ENCODE assay signal across 8 cellular contexts in the genomic region with DNA sequence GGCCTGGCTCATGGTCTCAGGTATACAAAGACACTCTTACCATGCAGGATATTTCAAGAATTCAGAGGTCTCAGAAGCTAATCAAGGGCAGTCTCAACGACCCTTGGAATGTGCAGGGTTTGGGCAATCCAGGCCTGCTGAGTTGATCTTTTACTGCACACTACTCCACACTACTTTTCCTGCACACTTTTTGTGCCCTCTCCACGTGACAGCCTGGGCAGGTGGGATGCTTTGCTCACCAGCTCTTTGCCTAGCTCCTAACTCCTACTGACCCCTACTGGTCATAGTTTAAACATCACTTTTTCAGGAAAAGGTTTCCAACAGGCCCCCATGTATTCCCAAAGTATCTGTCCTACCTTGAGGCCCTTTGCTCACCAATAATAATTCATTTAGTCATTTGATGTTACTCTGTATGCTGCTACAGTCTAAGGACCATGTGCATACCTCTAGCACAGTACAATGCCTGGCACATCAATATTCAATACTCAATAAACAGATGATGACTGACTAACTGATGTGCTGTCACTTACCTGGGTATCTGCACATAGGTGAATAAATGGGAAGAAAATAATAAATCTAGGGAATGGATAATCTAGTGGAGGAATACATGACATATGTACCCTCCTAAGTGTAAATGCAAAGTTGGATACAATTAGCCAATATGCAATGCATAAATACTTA. TPM values are rescaled to one million over a fixed set of nuclear protein-coding genes. Genes with fewer than 3 reads are reported as not detected.
A peak's percentile ranks its signal among the peaks of the same experiment; 100 is the strongest.
DNase-seq lines count a peak whose midpoint lies in the region; ATAC-seq and TF ChIP-seq lines count a peak whose summit lies in the region.

No MANE protein-coding gene starts in this region.

- H3K27me3 Mint-ChIP-seq in brain (peaks cover 35% of the 10 kb centered on the region), nephron (ENCODE audit: low read depth) (peaks cover 32% of the 10 kb centered on the region)

- no peak for ATAC-seq in GM18861 (IDR thresholded peaks at IDR 0.05; ENCODE audit: unreplicated experiment)
- ATAC-seq in GM21717 (IDR thresholded peaks at IDR 0.05; ENCODE audit: unreplicated experiment), result no peak
- no peak for ATAC-seq in HG02885 (IDR thresholded peaks at IDR 0.05; ENCODE audit: poor library complexity, unreplicated experiment)

- H3K9me3 Mint-ChIP-seq in brain, result peaks cover 0 to under 1% (median 0%) of the 10 kb centered on the region in 5 experiments
- H3K9me3 Mint-ChIP-seq in nephron, result no peaks in the 10 kb centered on the region

- H3K36me3 Mint-ChIP-seq in brain (no peaks in the 10 kb centered on the region), nephron (ENCODE audit: low read depth) (no peaks in the 10 kb centered on the region)

- DNase-seq in NCI-H2227 (lab: John Stamatoyannopoulos, UW; ENCODE audit: unreplicated experiment) (peak; percentile 40), NCI-H2227 treated with DMSO at 0.1 percent for 48 hours (lab: John Stamatoyannopoulos, UW) (no peak), LNCaP clone FGC (ENCODE audit: low read depth) (no peak)

- H3K4me1 Mint-ChIP-seq in brain (no peaks in the 10 kb centered on the region), nephron (peaks cover 11% of the 10 kb centered on the region)

- H3K4me3 Mint-ChIP-seq in brain (no peak overlapping the region), nephron (no peak overlapping the region)

- TF ChIP-seq CTCF in LNCaP clone FGC (IDR thresholded peaks at IDR 0.05; ENCODE audit: control insufficient read depth, extremely low read depth, insufficient read depth) (peak; percentile 61), brain (conservative IDR thresholded peaks at IDR 0.05) (peak; percentile 32 to 55), nephron (IDR thresholded peaks at IDR 0.05; ENCODE audit: unreplicated experiment in 3 of 3) (peak; percentile 37 to 60 (median 41))

- H3K27ac Mint-ChIP-seq in brain, result no peak overlapping the region
- H3K27ac Mint-ChIP-seq in nephron, result peak overlapping the region in 1 of 3 experiments; percentile 62

- H3K4me3 ChIP-seq in LNCaP clone FGC (ENCODE audit: low read depth, low read length), result no peak overlapping the region

RNA-seq across cellular contexts. Expression of a gene that starts 9.6 kb away (rescaled TPM):
- polyA plus RNA-seq in brain (ENCODE audit: insufficient read depth, low read depth, low replicate concordance), result 30.4 TPM

RNA-seq across cellular contexts. Expression of a gene that starts 11.8 kb away (rescaled TPM):
- polyA plus RNA-seq in brain (ENCODE audit: insufficient read depth, low read depth, low replicate concordance), result not detected

RNA-seq across cellular contexts. Expression of a gene that starts 36.3 kb away (rescaled TPM):
- polyA plus RNA-seq in brain (ENCODE audit: insufficient read depth, low read depth, low replicate concordance), result 0.97 TPM
